Comparison of ENCODE assay signal across 20 cellular contexts in the genomic region with DNA sequence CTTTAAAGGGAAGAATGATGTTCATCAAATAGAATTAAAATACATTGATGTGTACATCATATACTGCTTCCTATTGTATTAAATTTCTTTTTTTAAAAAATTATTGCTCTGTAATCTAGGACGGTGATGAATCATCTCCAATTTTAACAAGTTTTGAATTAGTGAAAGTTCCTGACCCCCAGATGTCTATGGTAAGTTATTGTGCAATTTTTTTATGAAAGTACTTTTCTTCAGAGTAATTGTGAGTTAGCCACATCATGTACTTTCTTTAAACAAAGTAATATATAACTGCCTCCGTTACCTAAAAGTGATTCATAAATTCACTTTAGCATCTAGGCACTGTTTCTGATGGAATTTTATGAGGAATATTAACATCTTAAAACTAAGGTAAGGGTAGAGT. TPM values are rescaled to one million over a fixed set of nuclear protein-coding genes. Genes with fewer than 3 reads are reported as not detected.
DNase-seq lines count a peak whose midpoint lies in the region; ATAC-seq and TF ChIP-seq lines count a peak whose summit lies in the region.
"Had no signal": no experiment of that assay in that cellular context is flagged by ENCODE, and none has a peak within 500 bp of the region (broad histone marks: within the 10 kb centered on the region; RNA-seq: fewer than 3 reads in every experiment).

No MANE protein-coding gene starts in this region.

- TF ChIP-seq CTCF in AG09309 (IDR thresholded peaks at IDR 0.05; ENCODE audit: control insufficient read depth, insufficient read depth, low read depth, low read length, missing control alignments) (no peak), IMR-90 (conservative IDR thresholded peaks at IDR 0.05; ENCODE audit: low read depth, low read length) (no peak)

- intact Hi-C loops in IMR-90 (cut with micrococcal nuclease) = no loop called here

- no peak overlapping the region for H4K8ac ChIP-seq in IMR-90 (ENCODE audit: low read depth in 2 of 2, low read length in 2 of 2)

- no peaks in the 10 kb centered on the region for H3K9me3 ChIP-seq in IMR-90 (ENCODE audit: control insufficient read depth, insufficient read depth, low read length)
- H3K9me3 ChIP-seq: A549, Peyer's patch had no signal

- TF ChIP-seq POLR2A in IMR-90 (IDR thresholded peaks at IDR 0.05; ENCODE audit: low read depth, low read length) = no peak

- POLR2A ChIA-PET in IMR-90 (lab: Charles Lee; ENCODE audit: unreplicated experiment) = no interaction called here

- H3K4me3 ChIP-seq in AG09309 (ENCODE audit: control insufficient read depth, low read depth, low read length) (no peak overlapping the region), IMR-90 (ENCODE audit: insufficient read depth, low read depth, low read length) (no peak overlapping the region)
- H3K4me3 ChIP-seq: A549, GM23338, Peyer's patch had no signal

- H2BK5ac ChIP-seq in IMR-90 (ENCODE audit: low read depth, low read length, poor library complexity, severe bottlenecking) = no peak overlapping the region

- H3K27ac ChIP-seq in IMR-90 (ENCODE audit: insufficient read depth, low read length) = no peak overlapping the region
- H3K27ac ChIP-seq: A549, C4-2B, Peyer's patch had no signal

- H3K56ac ChIP-seq in IMR-90 (ENCODE audit: extremely low read depth, insufficient read depth, low read length) = no peak overlapping the region

- H2BK120ac ChIP-seq in IMR-90 (ENCODE audit: low read depth, low read length) = no peak overlapping the region

- no peak overlapping the region for H2AFZ ChIP-seq in IMR-90 (replicated peaks; ENCODE audit: low read length, poor library complexity)
- H2AFZ ChIP-seq: GM23338 had no signal

- TF ChIP-seq RAD21 in IMR-90 (IDR thresholded peaks at IDR 0.05; ENCODE audit: low read length) = no peak

- no peaks in the 10 kb centered on the region for H4K20me1 ChIP-seq in IMR-90 (ENCODE audit: insufficient read depth, low read length)

- DNase-seq in AG09309 (ENCODE audit: low read depth) (peak; percentile 33), IMR-90 (no peak), NOMO-1 treated with dmso at 0.1 percent for 144 hours (lab: John Stamatoyannopoulos, UW; ENCODE audit: unreplicated experiment) (peak; percentile 4), fibroblast of gingiva (ENCODE audit: low read depth) (peak; percentile 21), NCI-H187 treated with DMSO at 0.1 percent for 48 hours (lab: John Stamatoyannopoulos, UW) (no peak), cerebellum (ENCODE audit: low spot score) (no peak), middle frontal gyrus (ENCODE audit: extremely low spot score, low spot score) (no peak)
- no peak for DNase-seq in activated naive CD4-positive, alpha-beta T cell treated with anti-CD3 and anti-CD28 coated beads, Interleukin-2, amount 50 U/mL, for 16 hours
- DNase-seq: DMS 273 treated with DMSO at 0.1 percent for 48 hours, KG1, NCI-H1417, NCI-H2171 treated with DMSO at 0.1 percent for 48 hours, NCI-H510A treated with DMSO at 0.1 percent for 48 hours, NCI-H82, Peyer's patch had no signal

- H3K9ac ChIP-seq in IMR-90 (ENCODE audit: low read depth, low read length) = no peak overlapping the region

- H3K27me3 ChIP-seq in IMR-90 (ENCODE audit: control insufficient read depth, insufficient read depth, low read length) = no peaks in the 10 kb centered on the region
- H3K27me3 ChIP-seq: Peyer's patch had no signal

- H3K23ac ChIP-seq in IMR-90 (ENCODE audit: low read depth, low read length) = no peak overlapping the region

- H3K36me3 ChIP-seq in IMR-90 (ENCODE audit: control insufficient read depth, insufficient read depth, low read length) = peaks cover 15% of the 10 kb centered on the region

- no peaks in the 10 kb centered on the region for H3K4me1 ChIP-seq in IMR-90 (ENCODE audit: control insufficient read depth, insufficient read depth, low read length)
- H3K4me1 ChIP-seq: Peyer's patch had no signal

- H2BK20ac ChIP-seq in IMR-90 (ENCODE audit: low read depth, low read length) = no peak overlapping the region

- H3K18ac ChIP-seq in IMR-90 (ENCODE audit: low read depth, low read length) = no peak overlapping the region

- H2AK9ac ChIP-seq in IMR-90 (replicated peaks; ENCODE audit: low read depth, low read length, poor library complexity) = no peak overlapping the region

- no peak overlapping the region for H2BK15ac ChIP-seq in IMR-90 (ENCODE audit: low read depth, low read length)

- H3K14ac ChIP-seq in IMR-90 (replicated peaks; ENCODE audit: low read depth, low read length) = no peak overlapping the region

- no peaks in the 10 kb centered on the region for H3K9me1 ChIP-seq in IMR-90 (ENCODE audit: insufficient read depth, low read length)

- H4K91ac ChIP-seq in IMR-90 (ENCODE audit: insufficient read depth, low read depth, low read length) = no peak overlapping the region

- H4K5ac ChIP-seq in IMR-90 (ENCODE audit: low read depth, low read length) = no peak overlapping the region

- H3K79me1 ChIP-seq in IMR-90 (ENCODE audit: low read depth in 1 of 2, low read length in 2 of 2) = peaks cover 4 to 13% of the 10 kb centered on the region in 2 experiments; a peak in 3 of 4 replicates

- H2AK5ac ChIP-seq in IMR-90 (ENCODE audit: low read depth, low read length) = no peak overlapping the region

- no TSS peak for BruUV-seq in IMR-90 (replicated peaks; lab: Mats Ljungman, UMichigan)

- H3K4ac ChIP-seq in IMR-90 (ENCODE audit: low read depth, low read length) = no peak overlapping the region

- H3K4me2 ChIP-seq in IMR-90 (ENCODE audit: low read depth, low read length) = no peak overlapping the region
- H3K4me2 ChIP-seq: A549, GM23338 had no signal

- ATAC-seq in IMR-90 (ENCODE audit: low read depth) = no peak
- ATAC-seq: A549, GM23338, Right ventricle myocardium inferior, SK-N-SH treated with all-trans-retinoic acid at 6 μM for 48 hours had no signal

- WGBS in IMR-90 (ENCODE audit: extremely low coverage in 2 of 2, insufficient read length in 1 of 2), 2 experiments = no CpG with 5 or more reads among the region's 2 CpGs

- CTCF ChIA-PET in IMR-90 (lab: Yijun Ruan, JAX) = no interaction called here

- dilution Hi-C loops in IMR-90 (cut with HindIII; ENCODE audit: low sequenced_read_pairs, unreplicated experiment) = no loop called here

- in situ Hi-C loops in IMR-90 (cut with MboI; ENCODE audit: low sequenced_read_pairs) = no loop called here

TF ChIP-seq in IMR-90, 13 proteins besides CTCF, POLR2A, EP300 and RAD21:
- TF ChIP-seq CEBPB (IDR thresholded peaks at IDR 0.05; ENCODE audit: low read depth, low read length) = peak; percentile 60
- TF ChIP-seq MXI1 (IDR thresholded peaks at IDR 0.05; ENCODE audit: borderline replicate concordance, low read depth, low read length) = no peak

RNA-seq across cellular contexts. Expression of a gene that starts 38.1 kb away (rescaled TPM):
- total RNA-seq in IMR-90 (2012; rRNA removed) (57.2 and 61.9 TPM in 2 replicates), cerebellum (76.7 TPM)
- polyA plus RNA-seq in IMR-90 (2012; rRNA removed) = 34.7 and 41.2 TPM in 2 replicates
- polyA plus RNA-seq in IMR-90 (2012; cell fraction: cytosol; rRNA removed) = 7.1 and 21.6 TPM in 2 replicates
- polyA plus RNA-seq in IMR-90 (2012; cell fraction: nucleus; rRNA removed; ENCODE audit: low replicate concordance) = 4.0 and 59.5 TPM in 2 replicates

Comparison
In these comparisons a context has a peak if more than half of its experiments do, and no peak if none do; other contexts are left out.
1. DNase-seq: peak in AG09309 (single experiment), NOMO-1 treated with dmso at 0.1 percent for 144 hours (single experiment) and fibroblast of gingiva (single experiment); none in IMR-90 (single experiment), NCI-H187 treated with DMSO at 0.1 percent for 48 hours (single experiment), cerebellum (single experiment), activated naive CD4-positive, alpha-beta T cell treated with anti-CD3 and anti-CD28 coated beads, Interleukin-2, amount 50 U/mL, for 16 hours (single experiment) and middle frontal gyrus (single experiment).